ENCODE assay signal across 1 cellular context in the genomic region with DNA sequence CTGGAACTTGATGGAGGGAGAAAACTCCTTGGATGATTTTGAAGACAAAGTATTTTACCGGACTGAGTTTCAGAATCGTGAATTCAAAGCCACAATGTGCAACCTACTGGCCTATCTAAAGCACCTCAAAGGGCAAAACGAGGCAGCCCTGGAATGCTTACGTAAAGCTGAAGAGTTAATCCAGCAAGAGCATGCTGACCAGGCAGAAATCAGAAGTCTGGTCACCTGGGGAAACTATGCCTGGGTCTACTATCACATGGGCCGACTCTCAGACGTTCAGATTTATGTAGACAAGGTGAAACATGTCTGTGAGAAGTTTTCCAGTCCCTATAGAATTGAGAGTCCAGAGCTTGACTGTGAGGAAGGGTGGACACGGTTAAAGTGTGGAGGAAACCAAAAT.
TF ChIP-seq lines count a peak whose summit lies in the region.

No MANE protein-coding gene starts in this region.

TF ChIP-seq in A549, 52 proteins besides CTCF, POLR2A, EP300 and RAD21:
- peak; percentile 39 for TF ChIP-seq MAFK (IDR thresholded peaks at IDR 0.05; ENCODE audit: partially characterized antibody)
- TF ChIP-seq CEBPB (IDR thresholded peaks at IDR 0.05), result no peak
- TF ChIP-seq EHMT2 (IDR thresholded peaks at IDR 0.05; ENCODE audit: low read depth), result no peak
- TF ChIP-seq ZC3H11A (IDR thresholded peaks at IDR 0.05), result no peak
- no peak for TF ChIP-seq HOXB5 (CRISPR knock-in tag; IDR thresholded peaks at IDR 0.05)
